ENCODE assay signal across 20 cellular contexts in the genomic region with DNA sequence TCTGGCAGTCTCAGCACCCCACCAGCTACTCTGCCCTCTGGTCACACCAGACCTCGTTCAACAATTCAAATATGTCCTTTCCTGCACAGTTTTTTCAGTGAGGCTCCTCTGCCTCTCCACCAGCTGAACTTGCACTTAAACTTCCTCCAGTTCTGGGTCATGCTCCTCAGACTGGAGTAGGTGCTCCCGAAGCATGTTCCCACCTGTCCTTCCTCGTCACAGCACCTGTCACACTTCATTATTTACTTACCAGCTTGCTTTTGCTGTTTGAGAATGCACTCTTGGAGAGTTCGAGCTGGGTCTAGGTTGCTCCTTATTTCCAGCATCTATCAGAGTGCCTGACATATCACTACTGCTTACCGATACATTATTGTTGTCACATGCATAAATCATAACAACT.
"Had no signal": no experiment of that assay in that cellular context is flagged by ENCODE, and none has a peak within 500 bp of the region (broad histone marks: within the 10 kb centered on the region; RNA-seq: fewer than 3 reads in every experiment).

No MANE protein-coding gene starts in this region.

- H3K9me3 Mint-ChIP-seq: activated CD4-positive, alpha-beta T cell treated with anti-CD3 and anti-CD28 coated beads, Interleukin-2, amount 10 ng/mL, durations not matched to agents 7 days and 5 days; activated naive CD4-positive, alpha-beta T cell treated with anti-CD3 and anti-CD28 coated beads, Interleukin-2, amount 50 U/mL, for 24 hours; activated T-helper 1 cell treated with anti-CD3 and anti-CD28 coated beads, Interleukin-12 subunit alpha, Interleukin-12 subunit beta, Interleukin-2, Interleukin-4 antibody, amounts not matched to agents 30 ng/mL and 10 ng/mL and 1 ng/mL, durations not matched to agents 14 hours and 24 hours and 36 hours; mesothelial cell of epicardium; natural killer cell; stimulated activated memory B cell treated with anti-CD40 and anti-IgM and Interleukin-4, amounts not matched to agents 10 μg/mL and 1 μg/mL and 100 μg/mL, for 72 hours; T-helper 2 cell treated with Interferon-gamma antibody and Interleukin-4, amounts not matched to agents 5 μg/mL and 100 μg/mL, for 36 hours had no signal

- H3K4me1 Mint-ChIP-seq: activated CD4-positive, alpha-beta T cell treated with anti-CD3 and anti-CD28 coated beads, Interleukin-2, amount 10 ng/mL, durations not matched to agents 7 days and 5 days; activated naive CD4-positive, alpha-beta T cell treated with anti-CD3 and anti-CD28 coated beads, Interleukin-2, amount 50 U/mL, for 24 hours; natural killer cell; stimulated activated memory B cell treated with anti-CD40 and anti-IgM and Interleukin-4, amounts not matched to agents 10 μg/mL and 1 μg/mL and 100 μg/mL, for 72 hours had no signal

- H3K4me3 Mint-ChIP-seq: activated CD4-positive, alpha-beta T cell treated with anti-CD3 and anti-CD28 coated beads, Interleukin-2, amount 10 ng/mL, durations not matched to agents 7 days and 5 days; activated CD8-positive, alpha-beta T cell treated with anti-CD3 and anti-CD28 coated beads, Interleukin-2, amount 10 ng/mL, durations not matched to agents 7 days and 5 days; activated naive CD4-positive, alpha-beta T cell treated with anti-CD3 and anti-CD28 coated beads, Interleukin-2, amount 50 U/mL, for 24 hours; activated T-helper 1 cell treated with anti-CD3 and anti-CD28 coated beads, Interleukin-12 subunit alpha, Interleukin-12 subunit beta, Interleukin-2, Interleukin-4 antibody, amounts not matched to agents 30 ng/mL and 10 ng/mL and 1 ng/mL, durations not matched to agents 14 hours and 24 hours and 36 hours; mesothelial cell of epicardium; natural killer cell; stimulated activated memory B cell treated with anti-CD40 and anti-IgM and Interleukin-4, amounts not matched to agents 10 μg/mL and 1 μg/mL and 100 μg/mL, for 72 hours; T-helper 2 cell treated with Interferon-gamma antibody and Interleukin-4, amounts not matched to agents 5 μg/mL and 100 μg/mL, for 36 hours had no signal

- ATAC-seq: activated CD8-positive, alpha-beta T cell treated with anti-CD3 and anti-CD28 coated beads, Interleukin-2, amount 10 ng/mL, durations not matched to agents 7 days and 5 days; body of pancreas; natural killer cell; sciatic nerve; stimulated activated memory B cell treated with anti-CD40 and anti-IgM and Interleukin-4, amounts not matched to agents 10 μg/mL and 1 μg/mL and 100 μg/mL, for 72 hours had no signal

- H3K36me3 Mint-ChIP-seq: activated naive CD4-positive, alpha-beta T cell treated with anti-CD3 and anti-CD28 coated beads, Interleukin-2, amount 50 U/mL, for 24 hours; mesothelial cell of epicardium; natural killer cell; stimulated activated memory B cell treated with anti-CD40 and anti-IgM and Interleukin-4, amounts not matched to agents 10 μg/mL and 1 μg/mL and 100 μg/mL, for 72 hours had no signal

- H3K27ac Mint-ChIP-seq: activated CD4-positive, alpha-beta T cell treated with anti-CD3 and anti-CD28 coated beads, Interleukin-2, amount 10 ng/mL, durations not matched to agents 7 days and 5 days; activated CD8-positive, alpha-beta T cell treated with anti-CD3 and anti-CD28 coated beads, Interleukin-2, amount 10 ng/mL, durations not matched to agents 7 days and 5 days; activated naive CD4-positive, alpha-beta T cell treated with anti-CD3 and anti-CD28 coated beads, Interleukin-2, amount 50 U/mL, for 24 hours; activated T-helper 1 cell treated with anti-CD3 and anti-CD28 coated beads, Interleukin-12 subunit alpha, Interleukin-12 subunit beta, Interleukin-2, Interleukin-4 antibody, amounts not matched to agents 30 ng/mL and 10 ng/mL and 1 ng/mL, durations not matched to agents 14 hours and 24 hours and 36 hours; mesothelial cell of epicardium; natural killer cell; stimulated activated memory B cell treated with anti-CD40 and anti-IgM and Interleukin-4, amounts not matched to agents 10 μg/mL and 1 μg/mL and 100 μg/mL, for 72 hours; T-helper 2 cell treated with Interferon-gamma antibody and Interleukin-4, amounts not matched to agents 5 μg/mL and 100 μg/mL, for 36 hours had no signal

- H3K27me3 Mint-ChIP-seq: stimulated activated memory B cell treated with anti-CD40 and anti-IgM and Interleukin-4, amounts not matched to agents 10 μg/mL and 1 μg/mL and 100 μg/mL, for 72 hours had no signal

- DNase-seq: activated CD4-positive, alpha-beta T cell treated with anti-CD3 and anti-CD28 coated beads, Interleukin-2, amount 10 ng/mL, durations not matched to agents 7 days and 5 days; activated CD4-positive, CD25-positive, alpha-beta regulatory T cell treated with anti-CD3 and anti-CD28 coated beads, Interleukin-2, amount 50 U/mL, for 72 hours; activated CD8-positive, alpha-beta T cell treated with anti-CD3 and anti-CD28 coated beads, Interleukin-2, amount 10 ng/mL, durations not matched to agents 7 days and 5 days; activated gamma-delta T cell; anterior cingulate cortex; body of pancreas; foreskin fibroblast; hippocampal formation; kidney glomerular epithelial cell; left ventricle myocardium inferior; natural killer cell; small intestine; stimulated activated CD4-positive, alpha-beta T cell treated with anti-CD3 and anti-CD28 coated beads, Interleukin-2, amount 100 ng/mL, for 24 hours; uterus had no signal

- H3K4me3 ChIP-seq: body of pancreas, left ventricle myocardium inferior, uterus had no signal
